In the genomic region with DNA sequence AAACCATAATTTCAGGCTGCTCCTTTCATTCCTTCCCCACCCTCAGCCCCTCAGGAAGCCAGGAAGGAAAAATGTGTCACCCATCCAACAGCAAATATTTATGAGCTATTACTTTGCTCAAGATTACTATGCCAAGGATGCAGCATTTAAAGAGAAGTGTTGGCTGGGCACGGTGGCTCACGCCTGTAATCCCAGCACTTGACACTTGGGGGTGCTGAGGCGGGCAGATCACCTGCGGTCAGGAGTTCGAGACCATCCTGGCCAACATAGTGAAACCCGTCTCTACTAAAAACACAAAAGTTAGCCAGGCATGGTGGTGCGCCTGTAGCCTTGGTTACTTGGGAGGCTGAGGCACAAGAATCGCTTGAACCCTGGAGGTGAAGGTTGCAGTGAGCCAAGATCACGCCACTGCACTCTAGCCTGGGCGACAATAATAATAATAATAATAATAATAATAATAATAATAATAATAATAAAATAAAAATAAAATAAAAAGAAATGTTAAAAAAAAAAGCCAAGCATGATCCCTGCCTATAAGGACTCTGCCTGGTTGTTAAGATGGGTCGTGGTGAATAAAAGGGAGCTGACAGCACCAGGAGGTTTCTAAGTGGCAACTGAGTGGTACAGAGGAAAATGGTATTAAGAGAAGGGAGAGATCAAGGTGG, we compare ENCODE assay signal across 18 cellular contexts. TPM values are rescaled to one million over a fixed set of nuclear protein-coding genes. Genes with fewer than 3 reads are reported as not detected.
A peak's percentile ranks its signal among the peaks of the same experiment; 100 is the strongest.
DNase-seq lines count a peak whose midpoint lies in the region; ATAC-seq and TF ChIP-seq lines count a peak whose summit lies in the region.
"Had no signal": no experiment of that assay in that cellular context is flagged by ENCODE, and none has a peak within 500 bp of the region (broad histone marks: within the 10 kb centered on the region; RNA-seq: fewer than 3 reads in every experiment).

No MANE protein-coding gene starts in this region.

- no peaks in the 10 kb centered on the region for H3K27me3 Mint-ChIP-seq in effector memory CD8-positive, alpha-beta T cell
- H3K27me3 Mint-ChIP-seq: memory B cell, naive B cell had no signal

- BruUV-seq in A673 (replicated peaks; lab: Mats Ljungman, UMichigan) = no TSS peak

- DNase-seq in A673 (ENCODE audit: low spot score) (peak; percentile 80), choroid plexus epithelial cell (ENCODE audit: low read depth) (no peak), NCI-H524 treated with DMSO at 0.1 percent for 48 hours (lab: John Stamatoyannopoulos, UW) (no peak), ecto neural progenitor cell (ENCODE audit: low spot score) (no peak), GM19238 (ENCODE audit: insufficient read length, low spot score) (no peak)
- no peak for DNase-seq in effector memory CD8-positive, alpha-beta T cell
- DNase-seq: effector memory CD4-positive, alpha-beta T cell; GDM1; hypothalamus; naive B cell; NCI-H1436 treated with DMSO at 0.1 percent for 48 hours; NCI-H2171 treated with DMSO at 0.1 percent for 48 hours; RPMI8226; SW 1271 had no signal

- intact Hi-C loops in A673 (cut with micrococcal nuclease; ENCODE audit: unreplicated experiment) = no loop called here

- no peaks in the 10 kb centered on the region for H3K36me3 ChIP-seq in A673 (ENCODE audit: insufficient read depth, low read length, poor library complexity, severe bottlenecking)

- H3K27ac Mint-ChIP-seq in effector memory CD8-positive, alpha-beta T cell = no peak overlapping the region
- H3K27ac Mint-ChIP-seq: memory B cell had no signal

- H3K27ac ChIP-seq in 22Rv1 (no peak overlapping the region), A673 (ENCODE audit: low read depth, low read length, poor library complexity, severe bottlenecking) (no peak overlapping the region)
- H3K27ac ChIP-seq: parathyroid adenoma had no signal

- no peak overlapping the region for H3K4me3 ChIP-seq in A673 (ENCODE audit: low read depth, low read length, poor library complexity, severe bottlenecking)
- H3K4me3 ChIP-seq in choroid plexus epithelial cell (ENCODE audit: low read depth, low read length) = no peak overlapping the region

- peaks cover 3% of the 10 kb centered on the region for H3K36me3 Mint-ChIP-seq in effector memory CD8-positive, alpha-beta T cell (ENCODE audit: insufficient read depth)
- H3K36me3 Mint-ChIP-seq: memory B cell had no signal

- 0 out of 2 replicates have a peak, but pooled peaks have one; percentile 15 for TF ChIP-seq CTCF in 22Rv1 (IDR thresholded peaks at IDR 0.05)
- TF ChIP-seq CTCF in A673 (conservative IDR thresholded peaks at IDR 0.05; ENCODE audit: low read depth, low read length) = peak; percentile 61
- TF ChIP-seq CTCF in choroid plexus epithelial cell (conservative IDR thresholded peaks at IDR 0.05; ENCODE audit: low read depth, low read length) = peak; percentile 14

- H3K4me1 Mint-ChIP-seq in effector memory CD8-positive, alpha-beta T cell (ENCODE audit: low read depth in 2 of 2) = no peaks in the 10 kb centered on the region
- H3K4me1 Mint-ChIP-seq: memory B cell, naive B cell had no signal

- no peak for TF ChIP-seq EP300 in Ishikawa (IDR thresholded peaks at IDR 0.05; ENCODE audit: borderline replicate concordance)

- TF ChIP-seq RAD21 in Ishikawa (IDR thresholded peaks at IDR 0.05; ENCODE audit: low read depth) = peak; percentile 27; the same call in 1 of the 2 replicates

- no peaks in the 10 kb centered on the region for H3K27me3 ChIP-seq in A673 (replicated peaks; ENCODE audit: insufficient read depth, low read depth, low read length, poor library complexity)

- H3K9me3 Mint-ChIP-seq in effector memory CD8-positive, alpha-beta T cell = no peaks in the 10 kb centered on the region

- H3K4me3 Mint-ChIP-seq in effector memory CD8-positive, alpha-beta T cell = no peak overlapping the region
- H3K4me3 Mint-ChIP-seq: memory B cell, naive B cell had no signal

- no peak for ATAC-seq in effector memory CD8-positive, alpha-beta T cell (replicated peaks)

- peaks cover 10% of the 10 kb centered on the region for H3K4me1 ChIP-seq in A673 (ENCODE audit: insufficient read depth, low read length, poor library complexity, severe bottlenecking)
- H3K4me1 ChIP-seq: parathyroid adenoma had no signal

- CTCF ChIA-PET in A673 (lab: Charles Lee) = interaction anchor here (0.9 kb wide), 1 partner anchor 197 kb away, joined by 4 read pairs; no protein-coding TSS in a partner anchor

- H3K9me3 ChIP-seq in A673 (ENCODE audit: low read depth, low read length, poor library complexity, severe bottlenecking) = no peaks in the 10 kb centered on the region

- POLR2A ChIA-PET in A673 (lab: Charles Lee; ENCODE audit: low non-redundant PET) = no interaction called here

TF ChIP-seq in Ishikawa, 13 proteins besides CTCF, POLR2A, EP300 and RAD21:
- TF ChIP-seq TCF12 (IDR thresholded peaks at IDR 0.05; ENCODE audit: low read depth) (no peak), YY1 (IDR thresholded peaks at IDR 0.05; ENCODE audit: low read depth) (no peak), CEBPB (IDR thresholded peaks at IDR 0.05) (no peak), EGR1 (IDR thresholded peaks at IDR 0.05) (no peak), CREB1 (IDR thresholded peaks at IDR 0.05; ENCODE audit: low read depth) (no peak), NFIC (IDR thresholded peaks at IDR 0.05) (no peak), TEAD4 (IDR thresholded peaks at IDR 0.05) (no peak)
- TF ChIP-seq, protein P1, sequence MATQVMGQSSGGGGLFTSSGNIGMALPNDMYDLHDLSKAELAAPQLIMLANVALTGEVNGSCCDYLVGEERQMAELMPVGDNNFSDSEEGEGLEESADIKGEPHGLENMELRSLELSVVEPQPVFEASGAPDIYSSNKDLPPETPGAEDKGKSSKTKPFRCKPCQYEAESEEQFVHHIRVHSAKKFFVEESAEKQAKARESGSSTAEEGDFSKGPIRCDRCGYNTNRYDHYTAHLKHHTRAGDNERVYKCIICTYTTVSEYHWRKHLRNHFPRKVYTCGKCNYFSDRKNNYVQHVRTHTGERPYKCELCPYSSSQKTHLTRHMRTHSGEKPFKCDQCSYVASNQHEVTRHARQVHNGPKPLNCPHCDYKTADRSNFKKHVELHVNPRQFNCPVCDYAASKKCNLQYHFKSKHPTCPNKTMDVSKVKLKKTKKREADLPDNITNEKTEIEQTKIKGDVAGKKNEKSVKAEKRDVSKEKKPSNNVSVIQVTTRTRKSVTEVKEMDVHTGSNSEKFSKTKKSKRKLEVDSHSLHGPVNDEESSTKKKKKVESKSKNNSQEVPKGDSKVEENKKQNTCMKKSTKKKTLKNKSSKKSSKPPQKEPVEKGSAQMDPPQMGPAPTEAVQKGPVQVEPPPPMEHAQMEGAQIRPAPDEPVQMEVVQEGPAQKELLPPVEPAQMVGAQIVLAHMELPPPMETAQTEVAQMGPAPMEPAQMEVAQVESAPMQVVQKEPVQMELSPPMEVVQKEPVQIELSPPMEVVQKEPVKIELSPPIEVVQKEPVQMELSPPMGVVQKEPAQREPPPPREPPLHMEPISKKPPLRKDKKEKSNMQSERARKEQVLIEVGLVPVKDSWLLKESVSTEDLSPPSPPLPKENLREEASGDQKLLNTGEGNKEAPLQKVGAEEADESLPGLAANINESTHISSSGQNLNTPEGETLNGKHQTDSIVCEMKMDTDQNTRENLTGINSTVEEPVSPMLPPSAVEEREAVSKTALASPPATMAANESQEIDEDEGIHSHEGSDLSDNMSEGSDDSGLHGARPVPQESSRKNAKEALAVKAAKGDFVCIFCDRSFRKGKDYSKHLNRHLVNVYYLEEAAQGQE (IDR thresholded peaks at IDR 0.05; ENCODE audit: low read depth) = no peak

RNA-seq across cellular contexts. Expression of gene TIAM2, which starts 20.5 kb away (rescaled TPM):
- 9.1 and 10.7 TPM in 2 replicates for total RNA-seq in A673 (2021)
